Comparison of ENCODE assay signal across 8 cellular contexts in genomic region chr9:73151653-73152382, GRCh38. TPM values are rescaled to one million over a fixed set of nuclear protein-coding genes. Genes with fewer than 3 reads are reported as not detected.
DNase-seq lines count a peak whose midpoint lies in the region; ATAC-seq and TF ChIP-seq lines count a peak whose summit lies in the region.

Gene ANXA1, plus strand, starts transcription at chr9:73151865. Its CDS starts 6,671 bp downstream, at chr9:73158536.

- POLR2A ChIA-PET in AG04449 (lab: Yijun Ruan, JAX): interaction anchor here (1.0 to 2.3 kb wide), 4 partner anchors 9 to 787 kb away, joined by 3 to 11 read pairs (median 4); partner anchors contain the start of gene ZFAND5
- POLR2A ChIA-PET in OCI-LY7 (lab: Charles Lee): interaction anchor here (0.9 kb wide), 1 partner anchor 9 kb away, joined by 3 read pairs; no protein-coding TSS in a partner anchor

- no peaks in the 10 kb centered on the region for H3K36me3 ChIP-seq in HUES48 (ENCODE audit: control insufficient read depth, insufficient read depth, low read length)
- no peaks in the 10 kb centered on the region for H3K36me3 ChIP-seq in rectal smooth muscle tissue (ENCODE audit: control insufficient read depth, insufficient read depth, low read length)
- H3K36me3 ChIP-seq in OCI-LY7 (ENCODE audit: insufficient read depth, low read length): no peaks in the 10 kb centered on the region

- no peaks in the 10 kb centered on the region for H3K27me3 Mint-ChIP-seq in activated T-helper 1 cell treated with anti-CD3 and anti-CD28 coated beads, Interleukin-12 subunit alpha, Interleukin-12 subunit beta, Interleukin-2, Interleukin-4 antibody, amounts not matched to agents 30 ng/mL and 10 ng/mL and 1 ng/mL, durations not matched to agents 14 hours and 24 hours and 36 hours (ENCODE audit: insufficient read depth)

- no peaks in the 10 kb centered on the region for H3K9me2 ChIP-seq in OCI-LY7 (ENCODE audit: insufficient read depth, low read length)

- H3K27ac Mint-ChIP-seq in activated T-helper 1 cell treated with anti-CD3 and anti-CD28 coated beads, Interleukin-12 subunit alpha, Interleukin-12 subunit beta, Interleukin-2, Interleukin-4 antibody, amounts not matched to agents 30 ng/mL and 10 ng/mL and 1 ng/mL, durations not matched to agents 14 hours and 24 hours and 36 hours: peak within 1 kb of the TSS; percentile 92

- H4K20me1 ChIP-seq in OCI-LY7 (ENCODE audit: insufficient read depth, low read length): no peaks in the 10 kb centered on the region

- no peaks in the 10 kb centered on the region for H3K9me3 ChIP-seq in HUES48 (ENCODE audit: control insufficient read depth, insufficient read depth, low read length)
- no peaks in the 10 kb centered on the region for H3K9me3 ChIP-seq in OCI-LY7 (ENCODE audit: low read length)

- DNase-seq in AG04449 (ENCODE audit: low read depth, low spot score) (peak; percentile 41), glomerular endothelial cell (ENCODE audit: extremely low read depth, low read depth, low spot score) (peak; percentile 80), pons (ENCODE audit: low spot score) (no peak), OCI-LY7 (ENCODE audit: low spot score) (no peak)
- DNase-seq in activated T-helper 1 cell treated with anti-CD3 and anti-CD28 coated beads, Interleukin-12 subunit alpha, Interleukin-12 subunit beta, Interleukin-2, Interleukin-4 antibody, amounts not matched to agents 30 ng/mL and 10 ng/mL and 1 ng/mL, durations not matched to agents 14 hours and 24 hours and 36 hours (ENCODE audit: low spot score): no peak

- H3K4me1 ChIP-seq in HUES48 (ENCODE audit: control insufficient read depth, insufficient read depth, low read length) (peaks cover 36% of the 10 kb centered on the region), rectal smooth muscle tissue (ENCODE audit: control insufficient read depth, insufficient read depth, low read length) (peaks cover 26% of the 10 kb centered on the region), OCI-LY7 (ENCODE audit: insufficient read depth, low read length, poor library complexity, severe bottlenecking) (peaks cover 3% of the 10 kb centered on the region)

- no peak for ATAC-seq in GM19452 (IDR thresholded peaks at IDR 0.05; ENCODE audit: unreplicated experiment)

- H3K27me3 ChIP-seq in HUES48 (ENCODE audit: control insufficient read depth, insufficient read depth, low read length) (no peaks in the 10 kb centered on the region), rectal smooth muscle tissue (ENCODE audit: control insufficient read depth, insufficient read depth, low read length) (no peaks in the 10 kb centered on the region)

- H3K9ac ChIP-seq in HUES48 (ENCODE audit: low read depth, low read length) (peak within 1 kb of the TSS; percentile 74; the same call in 1 of the 2 replicates), rectal smooth muscle tissue (ENCODE audit: low read length) (no peak within 1 kb of the TSS)

- no peaks in the 10 kb centered on the region for H3K9me3 Mint-ChIP-seq in activated T-helper 1 cell treated with anti-CD3 and anti-CD28 coated beads, Interleukin-12 subunit alpha, Interleukin-12 subunit beta, Interleukin-2, Interleukin-4 antibody, amounts not matched to agents 30 ng/mL and 10 ng/mL and 1 ng/mL, durations not matched to agents 14 hours and 24 hours and 36 hours

- H3K79me2 ChIP-seq in OCI-LY7 (ENCODE audit: insufficient read depth, low read depth, low read length): no peaks in the 10 kb centered on the region

- peak within 1 kb of the TSS; percentile 71 for H3K4me3 ChIP-seq in AG04449 (ENCODE audit: low read depth, low read length)
- peak within 1 kb of the TSS; percentile 49; the same call in 1 of the 2 replicates for H3K4me3 ChIP-seq in HUES48 (ENCODE audit: low read depth, low read length)
- H3K4me3 ChIP-seq in rectal smooth muscle tissue (ENCODE audit: low read length): peak within 1 kb of the TSS; percentile 63
- no peak within 1 kb of the TSS for H3K4me3 ChIP-seq in OCI-LY7 (ENCODE audit: low read depth, low read length, poor library complexity, severe bottlenecking)

- H3K4me2 ChIP-seq in OCI-LY7 (ENCODE audit: low read length): no peak within 1 kb of the TSS

- TF ChIP-seq CTCF in AG04449 (IDR thresholded peaks at IDR 0.05; ENCODE audit: insufficient read depth, low read length, missing control alignments) (no peak), OCI-LY7 (conservative IDR thresholded peaks at IDR 0.05; ENCODE audit: low read length) (no peak)

- peak within 1 kb of the TSS; percentile 89 for H3K27ac ChIP-seq in HUES48 (ENCODE audit: low read depth, low read length)
- peak within 1 kb of the TSS; percentile 83 for H3K27ac ChIP-seq in rectal smooth muscle tissue (ENCODE audit: low read depth, low read length)
- no peak within 1 kb of the TSS for H3K27ac ChIP-seq in OCI-LY7 (ENCODE audit: low read depth, low read length, poor library complexity, severe bottlenecking)

- peaks cover 14% of the 10 kb centered on the region for H3K36me3 Mint-ChIP-seq in activated T-helper 1 cell treated with anti-CD3 and anti-CD28 coated beads, Interleukin-12 subunit alpha, Interleukin-12 subunit beta, Interleukin-2, Interleukin-4 antibody, amounts not matched to agents 30 ng/mL and 10 ng/mL and 1 ng/mL, durations not matched to agents 14 hours and 24 hours and 36 hours (ENCODE audit: low read depth)

- no peak within 1 kb of the TSS for H2AFZ ChIP-seq in OCI-LY7 (ENCODE audit: low read length)

- no TSS peak for BruUV-seq in OCI-LY7 (replicated peaks; lab: Mats Ljungman, UMichigan)

- intact Hi-C loops in activated T-helper 1 cell treated with anti-CD3 and anti-CD28 coated beads, Interleukin-12 subunit alpha, Interleukin-12 subunit beta, Interleukin-2, Interleukin-4 antibody, amounts not matched to agents 30 ng/mL and 10 ng/mL and 1 ng/mL, durations not matched to agents 14 hours and 24 hours and 36 hours (cut with micrococcal nuclease): loop anchor here (5.0 to 10.0 kb wide), 7 partner anchors 677 to 1993 kb away; partner anchors contain the start of genes CARNMT1 and CEMIP2
- intact Hi-C loops in OCI-LY7 (cut with micrococcal nuclease; ENCODE audit: unreplicated experiment): no loop called here

- peaks cover 87% of the 10 kb centered on the region for H3K4me1 Mint-ChIP-seq in activated T-helper 1 cell treated with anti-CD3 and anti-CD28 coated beads, Interleukin-12 subunit alpha, Interleukin-12 subunit beta, Interleukin-2, Interleukin-4 antibody, amounts not matched to agents 30 ng/mL and 10 ng/mL and 1 ng/mL, durations not matched to agents 14 hours and 24 hours and 36 hours (ENCODE audit: low read depth)

- H3K4me3 Mint-ChIP-seq in activated T-helper 1 cell treated with anti-CD3 and anti-CD28 coated beads, Interleukin-12 subunit alpha, Interleukin-12 subunit beta, Interleukin-2, Interleukin-4 antibody, amounts not matched to agents 30 ng/mL and 10 ng/mL and 1 ng/mL, durations not matched to agents 14 hours and 24 hours and 36 hours: peak within 1 kb of the TSS; percentile 85

- CTCF ChIA-PET in AG04449 (lab: Yijun Ruan, JAX) (interaction anchor here (0.9 to 1.9 kb wide), 4 partner anchors 10 to 44 kb away, joined by 3 to 8 read pairs (median 6); no protein-coding TSS in a partner anchor), OCI-LY7 (lab: Charles Lee; ENCODE audit: unreplicated experiment) (no interaction called here)

RNA-seq across cellular contexts. Expression of gene ANXA1, which starts in this region (rescaled TPM):
- total RNA-seq in activated T-helper 1 cell treated with anti-CD3 and anti-CD28 coated beads, Interleukin-12 subunit alpha, Interleukin-12 subunit beta, Interleukin-2, Interleukin-4 antibody, amounts not matched to agents 30 ng/mL and 10 ng/mL and 1 ng/mL, durations not matched to agents 14 hours and 24 hours and 36 hours: 35.2 and 37.8 TPM in 2 replicates
- total RNA-seq in glomerular endothelial cell: 519 and 682 TPM in 2 replicates
- total RNA-seq in OCI-LY7 (2014; rRNA removed; shearing (Covaris generic)): not detected in 2 replicates
- not detected in 2 replicates for total RNA-seq in OCI-LY7 (2022)

Comparison
In these comparisons a context has a peak if more than half of its experiments do, and no peak if none do; other contexts are left out.
1. RNA of gene ANXA1 (total RNA-seq): 519 to 682 TPM in glomerular endothelial cell and 35.2 to 37.8 TPM in activated T-helper 1 cell treated with anti-CD3 and anti-CD28 coated beads, Interleukin-12 subunit alpha, Interleukin-12 subunit beta, Interleukin-2, Interleukin-4 antibody, amounts not matched to agents 30 ng/mL and 10 ng/mL and 1 ng/mL, durations not matched to agents 14 hours and 24 hours and 36 hours; not detected in OCI-LY7; every median in the first group is over 10 times any median in the second.
2. RNA of gene ANXA1 (total RNA-seq): 519 to 682 TPM in glomerular endothelial cell; 35.2 to 37.8 TPM in activated T-helper 1 cell treated with anti-CD3 and anti-CD28 coated beads, Interleukin-12 subunit alpha, Interleukin-12 subunit beta, Interleukin-2, Interleukin-4 antibody, amounts not matched to agents 30 ng/mL and 10 ng/mL and 1 ng/mL, durations not matched to agents 14 hours and 24 hours and 36 hours; every median in the first group is over 10 times any median in the second.
3. DNase-seq: peak in AG04449 (single experiment) and glomerular endothelial cell (single experiment); none in activated T-helper 1 cell treated with anti-CD3 and anti-CD28 coated beads, Interleukin-12 subunit alpha, Interleukin-12 subunit beta, Interleukin-2, Interleukin-4 antibody, amounts not matched to agents 30 ng/mL and 10 ng/mL and 1 ng/mL, durations not matched to agents 14 hours and 24 hours and 36 hours (single experiment), pons (single experiment) and OCI-LY7 (single experiment).